27 cellular contexts compared by ENCODE assay signal in genomic region chr3:166110102-166110501, GRCh38.
A peak's percentile ranks its signal among the peaks of the same experiment; 100 is the strongest.
DNase-seq lines count a peak whose midpoint lies in the region; FAIRE-seq and TF ChIP-seq lines count a peak whose summit lies in the region.
"Had no signal": no experiment of that assay in that cellular context is flagged by ENCODE, and none has a peak within 500 bp of the region (broad histone marks: within the 10 kb centered on the region; RNA-seq: fewer than 3 reads in every experiment).

No MANE protein-coding gene starts in this region.

- H2BK15ac ChIP-seq in H1 (ENCODE audit: low read length) (no peak overlapping the region), mesenchymal stem cell (ENCODE audit: low read depth, poor library complexity, severe bottlenecking) (no peak overlapping the region)

- no TSS peak for BruUV-seq in PC-9 (replicated peaks; lab: Mats Ljungman, UMichigan)

- no peaks in the 10 kb centered on the region for H3K79me1 ChIP-seq in H1 (ENCODE audit: low read depth, low read length)
- H3K79me1 ChIP-seq in mesenchymal stem cell (replicated peaks; ENCODE audit: low read length, poor library complexity, severe bottlenecking), result no peaks in the 10 kb centered on the region

- no peak overlapping the region for H4K8ac ChIP-seq in H1 (ENCODE audit: extremely low read depth, insufficient read depth, low read length)
- no peak overlapping the region for H4K8ac ChIP-seq in mesenchymal stem cell (ENCODE audit: low read length)

- H3K79me2 ChIP-seq in KMS-11 (ENCODE audit: insufficient read depth, low read depth) (no peaks in the 10 kb centered on the region), PC-9 (ENCODE audit: low read depth) (no peaks in the 10 kb centered on the region), H1 (ENCODE audit: control insufficient read depth in 1 of 2, insufficient read depth in 2 of 2, low read length in 2 of 2) (no peaks in the 10 kb centered on the region)

- no peak overlapping the region for H3K27ac ChIP-seq in KMS-11
- H3K27ac ChIP-seq in PC-9, result no peak overlapping the region
- no peak overlapping the region for H3K27ac ChIP-seq in H1 (ENCODE audit: low read depth, low read length)
- no peak overlapping the region for H3K27ac ChIP-seq in mesenchymal stem cell (ENCODE audit: low read length, poor library complexity, severe bottlenecking)
- H3K27ac ChIP-seq in ovary, result no peak overlapping the region
- H3K27ac ChIP-seq: A549; BLaER1 treated with 17β-estradiol and CSF1 and Interleukin-3, amounts not matched to agents 10 nM and 100 nM; HL-60; SK-N-MC had no signal

- intact Hi-C loops in PC-9 (cut with micrococcal nuclease; ENCODE audit: unreplicated experiment), result no loop called here
- intact Hi-C loops in ovary (cut with DNase I), result no loop called here

- H4K91ac ChIP-seq in H1 (replicated peaks; ENCODE audit: insufficient read length, low read length) (no peak overlapping the region), mesenchymal stem cell (ENCODE audit: low read length) (no peak overlapping the region)

- H3K4me2 ChIP-seq in KMS-11 (no peak overlapping the region; the same call in 1 of the 2 replicates), PC-9 (no peak overlapping the region), H1 (ENCODE audit: insufficient read depth in 1 of 2, low read depth in 2 of 2, low read length in 2 of 2) (no peak overlapping the region), mesenchymal stem cell (ENCODE audit: low read length, poor library complexity, severe bottlenecking) (no peak overlapping the region)
- H3K4me2 ChIP-seq: A549; BLaER1 treated with 17β-estradiol and CSF1 and Interleukin-3, amounts not matched to agents 10 nM and 100 nM had no signal

- TF ChIP-seq POLR2A in H1 (IDR thresholded peaks at IDR 0.05; ENCODE audit: control extremely low read depth in 1 of 2, low read depth in 2 of 2, low read length in 2 of 2) (no peak), ovary (IDR thresholded peaks at IDR 0.05) (no peak)

- H2AFZ ChIP-seq in KMS-11 (ENCODE audit: low read depth), result peak overlapping the region; percentile 26; the same call in 1 of the 2 replicates
- 0 out of 2 replicates have a peak overlapping the region, but pooled peaks have one; percentile 30 for H2AFZ ChIP-seq in PC-9
- peak overlapping the region; percentile 92 for H2AFZ ChIP-seq in H1 (ENCODE audit: low read length)
- H2AFZ ChIP-seq in mesenchymal stem cell (ENCODE audit: low read depth, low read length), result no peak overlapping the region

- no peaks in the 10 kb centered on the region for H3K23me2 ChIP-seq in H1 (ENCODE audit: low read depth, low read length)

- H3K9me3 ChIP-seq in PC-9 (ENCODE audit: insufficient read depth, low read depth), result no peaks in the 10 kb centered on the region
- H3K9me3 ChIP-seq in H1 (ENCODE audit: insufficient read depth in 2 of 2, low read depth in 1 of 2, low read length in 1 of 2), result no peaks in the 10 kb centered on the region
- peaks cover 5% of the 10 kb centered on the region for H3K9me3 ChIP-seq in mesenchymal stem cell (ENCODE audit: control insufficient read depth, low read length)
- no peaks in the 10 kb centered on the region for H3K9me3 ChIP-seq in ovary
- H3K9me3 ChIP-seq: A549; BLaER1 treated with 17β-estradiol and CSF1 and Interleukin-3, amounts not matched to agents 10 nM and 100 nM had no signal

- H2BK120ac ChIP-seq in H1 (replicated peaks; ENCODE audit: low read depth, low read length), result no peak overlapping the region
- H2BK120ac ChIP-seq in mesenchymal stem cell (ENCODE audit: low read depth, low read length), result peak overlapping the region; percentile 73

- H3K14ac ChIP-seq in H1 (ENCODE audit: insufficient read length) (no peak overlapping the region), mesenchymal stem cell (ENCODE audit: low read length in 2 of 2) (no peak overlapping the region)

- H2BK12ac ChIP-seq in H1 (ENCODE audit: low read depth, low read length) (no peak overlapping the region), mesenchymal stem cell (ENCODE audit: low read length in 2 of 2) (no peak overlapping the region)

- H3K23ac ChIP-seq in H1 (ENCODE audit: insufficient read length), result no peak overlapping the region
- no peak overlapping the region for H3K23ac ChIP-seq in mesenchymal stem cell (ENCODE audit: low read length in 2 of 2)

- no peak overlapping the region for H2BK5ac ChIP-seq in H1 (ENCODE audit: low read depth, low read length)
- H2BK5ac ChIP-seq in mesenchymal stem cell (ENCODE audit: low read depth, low read length, poor library complexity, severe bottlenecking), result no peak overlapping the region

- TF ChIP-seq RAD21 in H1 (IDR thresholded peaks at IDR 0.05 in 1 of 2, conservative IDR thresholded peaks at IDR 0.05 in 1 of 2; ENCODE audit: low read depth in 2 of 2, low read length in 2 of 2), result no peak

- no peak overlapping the region for H3K9ac ChIP-seq in KMS-11
- H3K9ac ChIP-seq in H1 (replicated peaks in 1 of 4; ENCODE audit: extremely low read depth in 1 of 4, low read depth in 3 of 4, low read length in 3 of 4), result no peak overlapping the region
- no peak overlapping the region for H3K9ac ChIP-seq in mesenchymal stem cell (ENCODE audit: low read length)
- H3K9ac ChIP-seq: BLaER1 treated with 17β-estradiol and CSF1 and Interleukin-3, amounts not matched to agents 10 nM and 100 nM had no signal

- H3F3A ChIP-seq in PC-9 (ENCODE audit: insufficient read depth, low read depth), result no peaks in the 10 kb centered on the region

- H2BK20ac ChIP-seq in H1 (ENCODE audit: low read length), result no peak overlapping the region

- no peak overlapping the region for H3K4ac ChIP-seq in H1 (replicated peaks; ENCODE audit: insufficient read length, low read depth, low read length)
- no peak overlapping the region for H3K4ac ChIP-seq in mesenchymal stem cell (ENCODE audit: low read depth in 1 of 2, low read length in 2 of 2)

- H4K20me1 ChIP-seq in KMS-11 (ENCODE audit: insufficient read depth) (no peaks in the 10 kb centered on the region), PC-9 (ENCODE audit: insufficient read depth) (no peaks in the 10 kb centered on the region), H1 (replicated peaks in 1 of 2; ENCODE audit: control insufficient read depth in 1 of 2, insufficient read depth in 2 of 2, low read length in 2 of 2) (no peaks in the 10 kb centered on the region)
- H4K20me1 ChIP-seq: BLaER1 treated with 17β-estradiol and CSF1 and Interleukin-3, amounts not matched to agents 10 nM and 100 nM had no signal

- WGBS in H1 (ENCODE audit: extremely low coverage in 1 of 2, insufficient coverage in 1 of 2, insufficient read length in 1 of 2, insufficient replicate concordance in 2 of 2, low coverage in 1 of 2, low lambda C conversion rate in 2 of 2, missing lambda C conversion rate in 1 of 2), 2 experiments, result 93% methylated on average over 3 of the region's 3 CpGs; no CpG with 5 or more reads in 1 of the 2 experiments
- WGBS in mesenchymal stem cell, result 86% methylated on average over 3 of the region's 3 CpGs
- 45 to 67% (median 57%) methylated on average over 3 of the region's 3 CpGs for WGBS in ovary, 3 donors

- no peak overlapping the region for H3K56ac ChIP-seq in H1 (replicated peaks; ENCODE audit: insufficient read length, low read depth, low read length)

- H3K9me2 ChIP-seq in PC-9 (ENCODE audit: insufficient read depth), result no peaks in the 10 kb centered on the region; the same call in 1 of the 2 replicates

- no peak overlapping the region for H4K5ac ChIP-seq in H1 (ENCODE audit: insufficient read length, low read depth, low read length)

- no peak overlapping the region; the same call in 1 of the 2 replicates for H3K18ac ChIP-seq in H1 (ENCODE audit: extremely low read depth, low read length)
- no peak overlapping the region for H3K18ac ChIP-seq in mesenchymal stem cell (ENCODE audit: low read depth in 1 of 2, low read length in 2 of 2)

- DNase-seq in PC-9, result no peak
- DNase-seq in H1 (ENCODE audit: low read depth in 1 of 2, low spot score in 2 of 2), result no peak
- no peak for DNase-seq in mesenchymal stem cell
- DNase-seq in SKM-1 treated with dmso at 0.1 percent for 144 hours (lab: John Stamatoyannopoulos, UW; ENCODE audit: unreplicated experiment), result no peak
- DNase-seq in ovary, result no peak
- DNase-seq in GM03348 (ENCODE audit: low spot score), result no peak
- DNase-seq: AML-193; CD4-positive, alpha-beta T cell; EL; GF-D8; H7; NCI-H1092 treated with DMSO at 0.1 percent for 48 hours; NCI-H1436 treated with DMSO at 0.1 percent for 48 hours; NCI-H187 treated with DMSO at 0.1 percent for 48 hours; NCI-H2171 treated with DMSO at 0.1 percent for 48 hours; NCI-H345; NCI-H510A treated with DMSO at 0.1 percent for 48 hours; NCI-H748 treated with DMSO at 0.1 percent for 48 hours; RPMI8226; SHP77 treated with DMSO at 0.1 percent for 48 hours; T-helper 17 cell had no signal

- H3K4me1 ChIP-seq in KMS-11 (ENCODE audit: low read depth, poor library complexity, severe bottlenecking) (no peaks in the 10 kb centered on the region), PC-9 (replicated peaks; ENCODE audit: insufficient read depth) (no peaks in the 10 kb centered on the region), H1 (replicated peaks in 1 of 4; ENCODE audit: control insufficient read depth in 3 of 4, insufficient read depth in 4 of 4, low read length in 3 of 4) (no peaks in the 10 kb centered on the region), mesenchymal stem cell (ENCODE audit: control insufficient read depth, insufficient read depth, low read depth, low read length) (no peaks in the 10 kb centered on the region), ovary (ENCODE audit: insufficient read depth) (no peaks in the 10 kb centered on the region)
- H3K4me1 ChIP-seq: A549; BLaER1 treated with 17β-estradiol and CSF1 and Interleukin-3, amounts not matched to agents 10 nM and 100 nM had no signal

- no peak overlapping the region for H3K4me3 ChIP-seq in KMS-11 (IDR thresholded peaks at IDR 0.05; ENCODE audit: insufficient read depth, low read depth, low read length)
- no peak overlapping the region for H3K4me3 ChIP-seq in PC-9
- H3K4me3 ChIP-seq in H1 (ENCODE audit: extremely low read depth in 1 of 4, insufficient read depth in 2 of 4, low read depth in 3 of 4, low read length in 4 of 4), result no peak overlapping the region
- no peak overlapping the region for H3K4me3 ChIP-seq in mesenchymal stem cell (ENCODE audit: insufficient read depth in 1 of 2, low read depth in 1 of 2, low read length in 2 of 2)
- H3K4me3 ChIP-seq in ovary, result no peak overlapping the region
- H3K4me3 ChIP-seq: A549; BLaER1 treated with 17β-estradiol and CSF1 and Interleukin-3, amounts not matched to agents 10 nM and 100 nM; SK-N-MC had no signal

- no peaks in the 10 kb centered on the region for H3K36me3 ChIP-seq in KMS-11 (ENCODE audit: insufficient read depth)
- H3K36me3 ChIP-seq in PC-9 (ENCODE audit: low read depth), result no peaks in the 10 kb centered on the region
- H3K36me3 ChIP-seq in H1 (ENCODE audit: control insufficient read depth in 2 of 4, insufficient read depth in 4 of 4, low read length in 3 of 4), result no peaks in the 10 kb centered on the region
- H3K36me3 ChIP-seq in mesenchymal stem cell (ENCODE audit: control insufficient read depth in 1 of 2, insufficient read depth in 2 of 2, low read depth in 1 of 2, low read length in 2 of 2), result no peaks in the 10 kb centered on the region
- no peaks in the 10 kb centered on the region for H3K36me3 ChIP-seq in ovary
- H3K36me3 ChIP-seq: BLaER1 treated with 17β-estradiol and CSF1 and Interleukin-3, amounts not matched to agents 10 nM and 100 nM had no signal

- no peak for TF ChIP-seq EP300 in H1 (IDR thresholded peaks at IDR 0.05; ENCODE audit: borderline replicate concordance in 1 of 2, low read depth in 2 of 2, low read length in 2 of 2)
- TF ChIP-seq EP300 in ovary (IDR thresholded peaks at IDR 0.05), result no peak

- POLR2A ChIA-PET in PC-9 (lab: Charles Lee; ENCODE audit: unreplicated experiment), result no interaction called here
- POLR2A ChIA-PET in H1 (lab: Charles Lee; ENCODE audit: partially characterized antibody), result no interaction called here

- TF ChIP-seq CTCF in KMS-11 (conservative IDR thresholded peaks at IDR 0.05; ENCODE audit: low read depth, low read length) (no peak), PC-9 (conservative IDR thresholded peaks at IDR 0.05) (no peak), H1 (IDR thresholded peaks at IDR 0.05; ENCODE audit: control extremely low read depth in 1 of 3, insufficient read depth in 1 of 3, low read depth in 1 of 3, low read length in 3 of 3) (no peak), ovary (IDR thresholded peaks at IDR 0.05) (no peak)

- H2AK5ac ChIP-seq in H1 (ENCODE audit: low read depth, low read length), result 0 out of 2 replicates have a peak overlapping the region, but pooled peaks have one; percentile 16
- H2AK5ac ChIP-seq in mesenchymal stem cell (ENCODE audit: low read length, severe bottlenecking), result no peak overlapping the region

- FAIRE-seq in H1 (lab: Jason Lieb, UNC), result no peak
- FAIRE-seq: A549, GM19239 had no signal

- CTCF ChIA-PET in PC-9 (lab: Charles Lee), result no interaction called here
- CTCF ChIA-PET in H1 (lab: Charles Lee; ENCODE audit: partially characterized antibody), result no interaction called here

- H3K27me3 ChIP-seq in KMS-11 (ENCODE audit: insufficient read depth, low read depth) (no peaks in the 10 kb centered on the region), PC-9 (ENCODE audit: insufficient read depth, low read depth) (no peaks in the 10 kb centered on the region), H1 (replicated peaks in 1 of 4; ENCODE audit: control insufficient read depth in 3 of 4, extremely low read depth in 1 of 4, insufficient read depth in 3 of 4, low read length in 3 of 4) (no peaks in the 10 kb centered on the region), mesenchymal stem cell (ENCODE audit: control insufficient read depth in 1 of 2, insufficient read depth in 1 of 2, low read length in 2 of 2) (no peaks in the 10 kb centered on the region), ovary (no peaks in the 10 kb centered on the region)
- H3K27me3 ChIP-seq: BLaER1 treated with 17β-estradiol and CSF1 and Interleukin-3, amounts not matched to agents 10 nM and 100 nM had no signal
